ENCODE assay signal across 8 cellular contexts in the genomic region with DNA sequence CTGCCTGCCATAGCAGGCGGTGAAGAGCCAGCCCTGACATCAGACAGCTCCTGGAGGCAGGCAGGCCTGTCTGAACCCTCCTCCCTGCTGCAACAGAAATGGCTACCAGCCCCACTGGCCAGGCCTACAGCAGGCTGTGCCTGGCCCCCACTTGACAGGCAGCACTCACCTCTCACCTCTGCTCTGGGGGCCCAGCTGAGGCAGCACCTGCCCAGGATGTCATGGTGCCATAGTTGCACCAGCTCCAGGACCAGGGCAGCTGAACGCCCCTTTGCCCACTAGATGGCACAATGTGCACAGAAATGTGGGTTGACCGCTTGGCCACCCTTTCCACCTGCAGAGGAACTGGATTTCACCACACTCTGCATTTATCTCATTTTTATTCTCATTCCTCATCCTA. TPM values are rescaled to one million over a fixed set of nuclear protein-coding genes. Genes with fewer than 3 reads are reported as not detected.
DNase-seq lines count a peak whose midpoint lies in the region; ATAC-seq and TF ChIP-seq lines count a peak whose summit lies in the region.

No MANE protein-coding gene starts in this region.

- H3K27me3 ChIP-seq in psoas muscle (ENCODE audit: insufficient read depth in 3 of 3, low read length in 2 of 3) (no peaks in the 10 kb centered on the region), aorta (ENCODE audit: control insufficient read depth in 1 of 2, insufficient read depth in 2 of 2, low read length in 1 of 2) (no peaks in the 10 kb centered on the region)

- no peaks in the 10 kb centered on the region for H3K36me3 Mint-ChIP-seq in activated naive CD4-positive, alpha-beta T cell treated with anti-CD3 and anti-CD28 coated beads, Interleukin-2, amount 10 ng/mL, durations not matched to agents 7 days and 5 days

- no peaks in the 10 kb centered on the region for H3K27me3 Mint-ChIP-seq in activated naive CD4-positive, alpha-beta T cell treated with anti-CD3 and anti-CD28 coated beads, Interleukin-2, amount 10 ng/mL, durations not matched to agents 7 days and 5 days

- H3K4me1 Mint-ChIP-seq in activated naive CD4-positive, alpha-beta T cell treated with anti-CD3 and anti-CD28 coated beads, Interleukin-2, amount 10 ng/mL, durations not matched to agents 7 days and 5 days: peaks cover under 1% of the 10 kb centered on the region

- no peaks in the 10 kb centered on the region for H3K9me3 Mint-ChIP-seq in activated naive CD4-positive, alpha-beta T cell treated with anti-CD3 and anti-CD28 coated beads, Interleukin-2, amount 10 ng/mL, durations not matched to agents 7 days and 5 days

- no peak for DNase-seq in AG04449 (ENCODE audit: low read depth, low spot score)
- peak; percentile 77 for DNase-seq in M059J (ENCODE audit: low read depth)
- peak; percentile 70 for DNase-seq in SKM-1 treated with dmso at 0.1 percent for 144 hours (lab: John Stamatoyannopoulos, UW; ENCODE audit: unreplicated experiment)
- DNase-seq in activated naive CD4-positive, alpha-beta T cell treated with anti-CD3 and anti-CD28 coated beads, Interleukin-2, amount 10 ng/mL, durations not matched to agents 7 days and 5 days: peak; percentile 86
- DNase-seq in head of caudate nucleus: peak; percentile 67 to 91 (median 81)
- peak; percentile 75 to 87 for DNase-seq in psoas muscle
- DNase-seq in aorta: peak; percentile 78 to 88

- H3K4me3 Mint-ChIP-seq in activated naive CD4-positive, alpha-beta T cell treated with anti-CD3 and anti-CD28 coated beads, Interleukin-2, amount 10 ng/mL, durations not matched to agents 7 days and 5 days: no peak overlapping the region

- H3K4me1 ChIP-seq in psoas muscle (peaks cover 4% of the 10 kb centered on the region), aorta (ENCODE audit: control insufficient read depth in 1 of 2, insufficient read depth in 2 of 2, low read length in 2 of 2) (no peaks in the 10 kb centered on the region)

- H3K9me3 ChIP-seq in psoas muscle (no peaks in the 10 kb centered on the region), aorta (ENCODE audit: control insufficient read depth, low read length) (no peaks in the 10 kb centered on the region)

- ATAC-seq in GM18502 (IDR thresholded peaks at IDR 0.05; ENCODE audit: poor library complexity, unreplicated experiment) (peak; percentile 49), psoas muscle (peak; percentile 85 to 91 (median 86)), aorta (ENCODE audit: low FRiP score) (peak; percentile 88)

- CTCF ChIA-PET in AG04449 (lab: Yijun Ruan, JAX): interaction anchor here (0.6 to 12.0 kb wide), 23 partner anchors 10 to 488 kb away, joined by 3 to 196 read pairs (median 5); a partner anchor contains a TSS
- CTCF ChIA-PET in activated naive CD4-positive, alpha-beta T cell treated with anti-CD3 and anti-CD28 coated beads, Interleukin-2, amount 10 ng/mL, durations not matched to agents 7 days and 5 days (lab: Charles Lee): interaction anchor here (0.7 to 3.5 kb wide), 21 partner anchors 10 to 242 kb away, joined by 3 to 37 read pairs (median 4); a partner anchor contains a TSS

- H3K36me3 ChIP-seq in psoas muscle (ENCODE audit: insufficient read depth in 1 of 2, low read depth in 1 of 2) (peaks cover 6 to 31% of the 10 kb centered on the region in 2 donors), aorta (ENCODE audit: control insufficient read depth in 1 of 2, insufficient read depth in 2 of 2, low read length in 1 of 2) (no peaks in the 10 kb centered on the region)

- TF ChIP-seq CTCF in AG04449 (IDR thresholded peaks at IDR 0.05; ENCODE audit: insufficient read depth, low read length, missing control alignments) (peak; percentile 86), psoas muscle (IDR thresholded peaks at IDR 0.05) (peak; percentile 79)

- H3K4me3 ChIP-seq in AG04449 (ENCODE audit: low read depth, low read length) (no peak overlapping the region), psoas muscle (no peak overlapping the region), aorta (ENCODE audit: low read length in 2 of 2) (no peak overlapping the region)

- H3K27ac ChIP-seq in psoas muscle: peak overlapping the region; percentile 55
- H3K27ac ChIP-seq in aorta (ENCODE audit: low read depth in 1 of 2, low read length in 2 of 2): no peak overlapping the region

- intact Hi-C loops in head of caudate nucleus (cut with DNase I): loop anchor here (2.0 kb wide), 1 partner anchor 56 kb away; no protein-coding TSS in a partner anchor
- intact Hi-C loops in psoas muscle (cut with DNase I): loop anchor here (1.0 to 10.0 kb wide), 4 partner anchors 36 to 238 kb away; no protein-coding TSS in a partner anchor
- intact Hi-C loops in aorta (cut with DNase I): loop anchor here (1.0 to 5.0 kb wide), 3 partner anchors 56 to 241 kb away; a partner anchor contains a TSS

- no peak overlapping the region for H3K27ac Mint-ChIP-seq in activated naive CD4-positive, alpha-beta T cell treated with anti-CD3 and anti-CD28 coated beads, Interleukin-2, amount 10 ng/mL, durations not matched to agents 7 days and 5 days

- POLR2A ChIA-PET in AG04449 (lab: Yijun Ruan, JAX): interaction anchor here (1.1 kb wide), 1 partner anchor 20 kb away, joined by 4 read pairs; no protein-coding TSS in a partner anchor

- 25 to 44% (median 27%) methylated on average over 3 of the region's 3 CpGs for WGBS in psoas muscle, 3 donors
- 33 to 38% methylated on average over 3 of the region's 3 CpGs for WGBS in aorta, 2 donors

RNA-seq across cellular contexts. Expression of a gene that starts 30.6 kb away (rescaled TPM):
- 100 and 111 TPM in 2 replicates for total RNA-seq in M059J (2014; rRNA removed; shearing (Covaris generic))
- total RNA-seq in psoas muscle: 100 to 1,000 TPM in 3 of 4 donors, 10 to 100 TPM in 1; 62.3 to 177 (median 113) TPM
- 100 to 1,000 TPM; 166 to 308 (median 197) TPM for polyA plus RNA-seq in psoas muscle
- total RNA-seq in aorta: 10 to 100 TPM; 24.6 to 24.9 TPM
- polyA plus RNA-seq in aorta: 10 to 100 TPM; 39.0 to 40.3 TPM

RNA-seq across cellular contexts. Expression of a gene that starts 30.7 kb away (rescaled TPM):
- total RNA-seq in M059J (2014; rRNA removed; shearing (Covaris generic)): 32.8 and 45.0 TPM in 2 replicates
- total RNA-seq in psoas muscle (100 to 1,000 TPM in 1 of 4 donors, 10 to 100 TPM in 3; 32.7 to 121 (median 40.3) TPM), aorta (10 to 100 TPM; 16.0 to 23.5 TPM)
- polyA plus RNA-seq in psoas muscle (10 to 100 TPM; 23.5 to 39.2 (median 27.9) TPM), aorta (10 to 100 TPM in 1 of 2 donors, 1 to 10 TPM in 1; 6.1 to 15.0 TPM)
